In genomic region chr4:10020871-10021676, GRCh38 we compare ENCODE assay signal across 10 cellular contexts. TPM values are rescaled to one million over a fixed set of nuclear protein-coding genes. Genes with fewer than 3 reads are reported as not detected.
A peak's percentile ranks its signal among the peaks of the same experiment; 100 is the strongest.
DNase-seq lines count a peak whose midpoint lies in the region; ATAC-seq and TF ChIP-seq lines count a peak whose summit lies in the region.
"Had no signal": no experiment of that assay in that cellular context is flagged by ENCODE, and none has a peak within 500 bp of the region (broad histone marks: within the 10 kb centered on the region; RNA-seq: fewer than 3 reads in every experiment).

TSS of gene SLC2A9 (minus strand) at chr4:10021497. CDS start at chr4:10021429, 68 bp downstream.

- TF ChIP-seq CTCF in epithelial cell of esophagus (IDR thresholded peaks at IDR 0.05; ENCODE audit: insufficient read depth, low read depth, low read length, missing control alignments) (no peak), uterus (IDR thresholded peaks at IDR 0.05) (no peak)

- peak within 1 kb of the TSS; percentile 44 for H3K4me3 ChIP-seq in epithelial cell of esophagus (ENCODE audit: low read length)
- H3K4me3 ChIP-seq in muscle layer of duodenum (ENCODE audit: low read depth in 1 of 2, low read length in 2 of 2), result peak within 1 kb of the TSS in 1 of 2 donors; percentile 45
- no peak within 1 kb of the TSS for H3K4me3 ChIP-seq in uterus

- H3K4me3 Mint-ChIP-seq in activated naive CD8-positive, alpha-beta T cell treated with anti-CD3 and anti-CD28 coated beads, Interleukin-2, amount 10 ng/mL, durations not matched to agents 7 days and 5 days, result no peak within 1 kb of the TSS
- H3K4me3 Mint-ChIP-seq in activated naive CD8-positive, alpha-beta T cell treated with anti-CD3 and anti-CD28 coated beads for 36 hours, result no peak within 1 kb of the TSS

- no peak for ATAC-seq in activated naive CD8-positive, alpha-beta T cell treated with anti-CD3 and anti-CD28 coated beads, Interleukin-2, amount 10 ng/mL, durations not matched to agents 7 days and 5 days (ENCODE audit: low read depth)
- ATAC-seq in GM18867 (IDR thresholded peaks at IDR 0.05; ENCODE audit: unreplicated experiment), result no peak
- no peak for ATAC-seq in GM21619 (IDR thresholded peaks at IDR 0.05; ENCODE audit: unreplicated experiment)

- POLR2A ChIA-PET in activated naive CD8-positive, alpha-beta T cell treated with anti-CD3 and anti-CD28 coated beads, Interleukin-2, amount 10 ng/mL, durations not matched to agents 7 days and 5 days (lab: Charles Lee), result no interaction called here

- no peaks in the 10 kb centered on the region for H3K9me3 Mint-ChIP-seq in activated naive CD8-positive, alpha-beta T cell treated with anti-CD3 and anti-CD28 coated beads, Interleukin-2, amount 10 ng/mL, durations not matched to agents 7 days and 5 days
- H3K9me3 Mint-ChIP-seq in activated naive CD8-positive, alpha-beta T cell treated with anti-CD3 and anti-CD28 coated beads for 36 hours, result no peaks in the 10 kb centered on the region

- H3K27ac Mint-ChIP-seq in activated naive CD8-positive, alpha-beta T cell treated with anti-CD3 and anti-CD28 coated beads, Interleukin-2, amount 10 ng/mL, durations not matched to agents 7 days and 5 days, result peak within 1 kb of the TSS; percentile 26
- no peak within 1 kb of the TSS for H3K27ac Mint-ChIP-seq in activated naive CD8-positive, alpha-beta T cell treated with anti-CD3 and anti-CD28 coated beads for 36 hours

- H3K27me3 ChIP-seq in muscle layer of duodenum (ENCODE audit: low read depth, low read length) (no peaks in the 10 kb centered on the region), uterus (no peaks in the 10 kb centered on the region)

- no peaks in the 10 kb centered on the region for H3K9me3 ChIP-seq in muscle layer of duodenum (ENCODE audit: control insufficient read depth in 1 of 2, low read length in 2 of 2)
- H3K9me3 ChIP-seq in uterus, result no peaks in the 10 kb centered on the region

- H3K27me3 Mint-ChIP-seq in activated naive CD8-positive, alpha-beta T cell treated with anti-CD3 and anti-CD28 coated beads, Interleukin-2, amount 10 ng/mL, durations not matched to agents 7 days and 5 days, result peaks cover 7% of the 10 kb centered on the region
- peaks cover 2% of the 10 kb centered on the region for H3K27me3 Mint-ChIP-seq in activated naive CD8-positive, alpha-beta T cell treated with anti-CD3 and anti-CD28 coated beads for 36 hours

- H3K36me3 Mint-ChIP-seq in activated naive CD8-positive, alpha-beta T cell treated with anti-CD3 and anti-CD28 coated beads, Interleukin-2, amount 10 ng/mL, durations not matched to agents 7 days and 5 days, result no peaks in the 10 kb centered on the region
- H3K36me3 Mint-ChIP-seq in activated naive CD8-positive, alpha-beta T cell treated with anti-CD3 and anti-CD28 coated beads for 36 hours, result no peaks in the 10 kb centered on the region

- H3K4me1 ChIP-seq in muscle layer of duodenum (ENCODE audit: control insufficient read depth in 1 of 2, insufficient read depth in 2 of 2, low read length in 2 of 2) (peaks cover 4 to 6% of the 10 kb centered on the region in 2 donors), uterus (peaks cover 0 to 3% of the 10 kb centered on the region in 2 donors)

- peak within 1 kb of the TSS; percentile 62 for H3K27ac ChIP-seq in muscle layer of duodenum (ENCODE audit: low read length)
- H3K27ac ChIP-seq in uterus, result peak within 1 kb of the TSS; percentile 4 to 34

- intact Hi-C loops in uterus (cut with DNase I; ENCODE audit: low total_unique reads), result no loop called here

- no peak for DNase-seq in activated naive CD8-positive, alpha-beta T cell treated with anti-CD3 and anti-CD28 coated beads, Interleukin-2, amount 10 ng/mL, durations not matched to agents 7 days and 5 days
- no peak for DNase-seq in activated naive CD8-positive, alpha-beta T cell treated with anti-CD3 and anti-CD28 coated beads for 36 hours
- DNase-seq in epithelial cell of esophagus (ENCODE audit: low read depth), result peak; percentile 91
- DNase-seq in uterus, result no peak
- no peak for DNase-seq in SW 1271 (lab: John Stamatoyannopoulos, UW)
- DNase-seq: OCI-M1 had no signal

- peaks cover 13% of the 10 kb centered on the region for H3K4me1 Mint-ChIP-seq in activated naive CD8-positive, alpha-beta T cell treated with anti-CD3 and anti-CD28 coated beads, Interleukin-2, amount 10 ng/mL, durations not matched to agents 7 days and 5 days
- H3K4me1 Mint-ChIP-seq in activated naive CD8-positive, alpha-beta T cell treated with anti-CD3 and anti-CD28 coated beads for 36 hours, result peaks cover 12% of the 10 kb centered on the region

- H3K36me3 ChIP-seq in muscle layer of duodenum (ENCODE audit: control insufficient read depth in 1 of 2, insufficient read depth in 2 of 2, low read length in 2 of 2) (no peaks in the 10 kb centered on the region), uterus (no peaks in the 10 kb centered on the region)

- TF ChIP-seq POLR2A in uterus (IDR thresholded peaks at IDR 0.05), result no peak

RNA-seq across cellular contexts. Expression of gene SLC2A9, which starts in this region (rescaled TPM):
- 1 to 10 TPM in 1 of 2 experiments, under 1 TPM in 1; 0.77 to 1.6 TPM for total RNA-seq in activated naive CD8-positive, alpha-beta T cell treated with anti-CD3 and anti-CD28 coated beads, Interleukin-2, amount 10 ng/mL, durations not matched to agents 7 days and 5 days
- total RNA-seq in activated naive CD8-positive, alpha-beta T cell treated with anti-CD3 and anti-CD28 coated beads for 36 hours, result 1 to 10 TPM; 1.1 to 1.2 TPM
- total RNA-seq in uterus, result 1 to 10 TPM in 3 of 4 donors, under 1 TPM in 1; 0.51 to 9.3 (median 7.1) TPM
- total RNA-seq: A673 had no signal
